Comparison of ENCODE assay signal across 8 cellular contexts in the genomic region with DNA sequence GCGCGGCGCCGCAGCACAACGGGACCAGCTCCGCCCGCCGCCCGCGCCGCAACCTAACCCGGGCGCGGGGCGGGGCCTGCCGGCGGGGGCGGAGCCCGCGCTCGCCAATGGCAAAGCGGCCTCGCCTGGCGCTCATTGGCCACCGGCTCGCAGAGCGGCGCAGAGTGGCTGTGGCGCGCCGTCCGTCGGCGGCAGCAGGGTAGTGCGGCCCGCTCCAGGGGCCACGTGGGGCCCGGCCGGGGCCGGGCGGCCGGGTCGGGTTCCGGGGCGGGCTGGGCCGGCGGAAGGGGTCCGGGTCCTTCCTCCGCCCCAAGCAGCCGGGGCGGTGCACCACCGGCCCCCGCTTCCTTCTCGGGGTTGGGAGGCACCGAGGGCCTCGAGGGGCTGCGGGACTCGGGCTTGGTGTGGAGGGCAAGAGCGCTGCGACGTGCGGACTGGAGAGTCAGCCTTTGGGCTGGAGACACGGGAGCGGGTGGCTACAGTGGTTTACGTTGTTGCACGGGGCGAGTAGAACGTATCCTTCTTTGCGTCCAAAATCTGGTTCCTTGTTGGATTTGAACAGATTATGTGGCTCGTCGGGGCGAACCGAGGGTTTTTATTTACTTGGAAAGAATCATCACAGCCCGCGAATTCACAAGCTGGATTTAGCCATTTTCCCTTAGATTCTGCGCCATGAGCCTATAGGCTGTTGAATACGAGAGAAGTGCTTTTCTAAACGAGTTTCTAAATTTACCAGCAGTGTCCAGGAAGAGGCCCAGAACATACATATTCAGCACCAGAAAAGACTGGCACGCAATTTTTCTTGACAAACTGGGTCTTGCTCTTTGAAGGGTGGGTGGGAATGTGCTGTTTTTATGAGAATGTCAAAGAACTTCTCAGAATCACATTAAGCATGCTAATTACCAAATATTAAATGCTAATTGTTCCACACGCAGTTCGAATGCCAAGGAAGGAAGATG. TPM values are rescaled to one million over a fixed set of nuclear protein-coding genes. Genes with fewer than 3 reads are reported as not detected.
A peak's percentile ranks its signal among the peaks of the same experiment; 100 is the strongest.
DNase-seq lines count a peak whose midpoint lies in the region; ATAC-seq, FAIRE-seq and TF ChIP-seq lines count a peak whose summit lies in the region.

A gene (minus strand): TSS at position 29 of the 959 bp plus-strand sequence. CDS start 75 bp downstream, outside the sequence.

- intact Hi-C loops in kidney (cut with DNase I): no loop called here

- no peak for FAIRE-seq in kidney (lab: Jason Lieb, UNC)

- H3K4me3 ChIP-seq in AG10803 (ENCODE audit: low read length): peak within 1 kb of the TSS; percentile 83
- peak within 1 kb of the TSS; percentile 74 to 94 for H3K4me3 ChIP-seq in kidney (ENCODE audit: low read length in 2 of 2)

- peak within 1 kb of the TSS in 1 of 2 donors; percentile 47 for H3K27ac ChIP-seq in kidney (ENCODE audit: low read depth in 2 of 2, low read length in 2 of 2)

- H3K9me3 ChIP-seq in kidney (ENCODE audit: control insufficient read depth in 1 of 2, low read length in 2 of 2): no peaks in the 10 kb centered on the region

- peak within 1 kb of the TSS; percentile 83 to 84 for H3K9ac ChIP-seq in kidney (ENCODE audit: low read length in 2 of 2)

- DNase-seq in AG10803 (ENCODE audit: low read depth) (peak; percentile 85), NCI-H446 (lab: John Stamatoyannopoulos, UW) (peak; percentile 82 to 98), cerebellar nuclear complex (lab: John Stamatoyannopoulos, UW) (peak; percentile 53 to 61), kidney (peak; percentile 97)
- DNase-seq in activated CD4-positive, alpha-beta T cell treated with anti-CD3 and anti-CD28 coated beads for 1 hour: peak; percentile 84
- DNase-seq in stimulated activated CD4-positive, alpha-beta T cell treated with anti-CD3 and anti-CD28 coated beads, Interleukin-15, amount 100 ng/mL, for 1 hour (ENCODE audit: low read depth in 1 of 2, low spot score in 1 of 2): peak; percentile 89 to 92

- H3K36me3 ChIP-seq in kidney (ENCODE audit: control insufficient read depth in 1 of 2, insufficient read depth in 2 of 2, low read length in 2 of 2): peaks cover 5 to 8% of the 10 kb centered on the region in 2 donors

- peaks cover 0 to 11% of the 10 kb centered on the region in 2 donors for H3K4me1 ChIP-seq in kidney (ENCODE audit: control insufficient read depth in 1 of 2, insufficient read depth in 1 of 2, low read depth in 1 of 2, low read length in 2 of 2)

- peak; percentile 80 for ATAC-seq in GM19035 (IDR thresholded peaks at IDR 0.05; ENCODE audit: unreplicated experiment)
- ATAC-seq in HG03342 (IDR thresholded peaks at IDR 0.05; ENCODE audit: unreplicated experiment): peak; percentile 90

- TF ChIP-seq CTCF in AG10803 (conservative IDR thresholded peaks at IDR 0.05; ENCODE audit: low read length): peak; percentile 25
- TF ChIP-seq CTCF in kidney (IDR thresholded peaks at IDR 0.05; ENCODE audit: borderline replicate concordance, extremely low read depth, insufficient read depth): peak; percentile 37

RNA-seq across cellular contexts. Expression of the gene that starts here (rescaled TPM):
- total RNA-seq in kidney: 52.9 TPM
- polyA plus RNA-seq in kidney (ENCODE audit: insufficient read depth, low read depth, low replicate concordance): 59.5 TPM
